Comparison of ENCODE assay signal across 1 cellular context in the genomic region with DNA sequence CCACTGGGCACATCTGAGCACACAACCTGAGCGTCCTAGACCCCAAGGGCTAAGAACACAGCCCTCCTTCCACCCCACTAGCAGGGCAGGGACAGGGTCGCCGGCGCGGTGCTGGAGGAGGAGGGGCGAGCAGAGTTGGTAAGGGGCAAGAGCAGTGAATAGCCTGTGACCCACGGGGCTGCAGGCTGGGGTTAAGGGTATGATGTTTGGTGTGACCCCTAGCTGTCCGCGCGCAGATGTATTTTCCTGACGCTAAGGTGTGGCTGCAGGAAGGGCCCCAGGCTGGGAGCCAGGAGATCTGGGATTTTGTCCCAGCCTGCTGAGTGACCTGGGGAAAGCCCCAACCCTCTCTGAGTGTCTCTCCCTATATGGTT.
TF ChIP-seq lines count a peak whose summit lies in the region.

No MANE protein-coding gene starts in this region.

TF ChIP-seq in GM12878, 131 proteins besides CTCF, POLR2A, EP300 and RAD21:
- TF ChIP-seq POLR2AphosphoS5 (IDR thresholded peaks at IDR 0.05; ENCODE audit: low read length) (0 out of 2 replicates have a peak, but pooled peaks have one; percentile 47), ETV6 (conservative IDR thresholded peaks at IDR 0.05 in 1 of 2, IDR thresholded peaks at IDR 0.05 in 1 of 2; ENCODE audit: borderline replicate concordance in 1 of 2, low read depth in 1 of 2) (no peak), NR2F1 (conservative IDR thresholded peaks at IDR 0.05) (peak; percentile 36; the same call in 1 of the 2 replicates), IKZF2 (IDR thresholded peaks at IDR 0.05) (peak; percentile 4 to 13; a peak in 1 of 4 replicates), SMARCA5 (IDR thresholded peaks at IDR 0.05) (0 out of 2 replicates have a peak, but pooled peaks have one; percentile 42), MTA2 (IDR thresholded peaks at IDR 0.05; ENCODE audit: low read depth) (peak; percentile 18; the same call in 1 of the 2 replicates), EGR1 (IDR thresholded peaks at IDR 0.05; ENCODE audit: borderline replicate concordance in 1 of 2, low read depth in 2 of 2, low read length in 2 of 2) (no peak)
- TF ChIP-seq, protein P1, sequence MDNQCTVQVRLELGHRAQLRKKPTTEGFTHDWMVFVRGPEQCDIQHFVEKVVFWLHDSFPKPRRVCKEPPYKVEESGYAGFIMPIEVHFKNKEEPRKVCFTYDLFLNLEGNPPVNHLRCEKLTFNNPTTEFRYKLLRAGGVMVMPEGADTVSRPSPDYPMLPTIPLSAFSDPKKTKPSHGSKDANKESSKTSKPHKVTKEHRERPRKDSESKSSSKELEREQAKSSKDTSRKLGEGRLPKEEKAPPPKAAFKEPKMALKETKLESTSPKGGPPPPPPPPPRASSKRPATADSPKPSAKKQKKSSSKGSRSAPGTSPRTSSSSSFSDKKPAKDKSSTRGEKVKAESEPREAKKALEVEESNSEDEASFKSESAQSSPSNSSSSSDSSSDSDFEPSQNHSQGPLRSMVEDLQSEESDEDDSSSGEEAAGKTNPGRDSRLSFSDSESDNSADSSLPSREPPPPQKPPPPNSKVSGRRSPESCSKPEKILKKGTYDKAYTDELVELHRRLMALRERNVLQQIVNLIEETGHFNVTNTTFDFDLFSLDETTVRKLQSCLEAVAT (IDR thresholded peaks at IDR 0.05): peak; percentile 77; the same call in 1 of the 2 replicates
- TF ChIP-seq, protein P2, sequence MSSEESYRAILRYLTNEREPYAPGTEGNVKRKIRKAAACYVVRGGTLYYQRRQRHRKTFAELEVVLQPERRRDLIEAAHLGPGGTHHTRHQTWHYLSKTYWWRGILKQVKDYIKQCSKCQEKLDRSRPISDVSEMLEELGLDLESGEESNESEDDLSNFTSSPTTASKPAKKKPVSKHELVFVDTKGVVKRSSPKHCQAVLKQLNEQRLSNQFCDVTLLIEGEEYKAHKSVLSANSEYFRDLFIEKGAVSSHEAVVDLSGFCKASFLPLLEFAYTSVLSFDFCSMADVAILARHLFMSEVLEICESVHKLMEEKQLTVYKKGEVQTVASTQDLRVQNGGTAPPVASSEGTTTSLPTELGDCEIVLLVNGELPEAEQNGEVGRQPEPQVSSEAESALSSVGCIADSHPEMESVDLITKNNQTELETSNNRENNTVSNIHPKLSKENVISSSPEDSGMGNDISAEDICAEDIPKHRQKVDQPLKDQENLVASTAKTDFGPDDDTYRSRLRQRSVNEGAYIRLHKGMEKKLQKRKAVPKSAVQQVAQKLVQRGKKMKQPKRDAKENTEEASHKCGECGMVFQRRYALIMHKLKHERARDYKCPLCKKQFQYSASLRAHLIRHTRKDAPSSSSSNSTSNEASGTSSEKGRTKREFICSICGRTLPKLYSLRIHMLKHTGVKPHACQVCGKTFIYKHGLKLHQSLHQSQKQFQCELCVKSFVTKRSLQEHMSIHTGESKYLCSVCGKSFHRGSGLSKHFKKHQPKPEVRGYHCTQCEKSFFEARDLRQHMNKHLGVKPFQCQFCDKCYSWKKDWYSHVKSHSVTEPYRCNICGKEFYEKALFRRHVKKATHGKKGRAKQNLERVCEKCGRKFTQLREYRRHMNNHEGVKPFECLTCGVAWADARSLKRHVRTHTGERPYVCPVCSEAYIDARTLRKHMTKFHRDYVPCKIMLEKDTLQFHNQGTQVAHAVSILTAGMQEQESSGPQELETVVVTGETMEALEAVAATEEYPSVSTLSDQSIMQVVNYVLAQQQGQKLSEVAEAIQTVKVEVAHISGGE (CRISPR knock-in tag; IDR thresholded peaks at IDR 0.05): 0 out of 2 replicates have a peak, but pooled peaks have one; percentile 2
